In the genomic region with DNA sequence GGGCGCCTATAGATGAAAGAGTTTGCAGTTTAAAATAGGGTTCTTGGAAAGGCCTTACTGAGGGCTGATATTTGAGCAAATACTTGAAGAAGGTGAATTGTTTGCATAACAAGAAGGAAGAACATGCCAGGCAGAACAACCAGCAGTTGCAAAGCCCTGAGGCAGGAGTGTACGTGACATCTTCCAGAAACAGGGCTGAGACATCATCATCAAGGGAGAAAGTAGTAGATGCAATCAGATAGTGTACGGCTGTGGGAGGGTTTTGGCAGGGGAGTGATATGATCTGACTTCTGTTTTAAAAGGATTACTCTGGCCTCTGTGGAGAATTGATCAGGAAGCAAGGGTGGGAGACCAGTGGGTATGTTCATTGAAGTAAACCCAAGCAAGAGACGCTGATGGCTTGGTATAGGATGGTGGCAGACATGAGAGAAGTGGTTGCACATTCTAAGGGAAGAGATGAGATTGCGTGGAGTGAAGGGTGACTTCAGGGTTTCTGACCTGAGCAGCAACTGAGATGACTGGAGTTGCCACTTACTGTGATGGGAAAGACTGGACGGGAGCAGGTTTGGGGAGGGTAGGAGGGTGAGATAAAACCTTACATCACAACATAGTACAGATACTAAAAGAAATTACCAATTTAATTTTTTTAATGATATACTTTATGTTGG, we compare ENCODE assay signal across 1 cellular context.
TF ChIP-seq lines count a peak whose summit lies in the region.

No MANE protein-coding gene starts in this region.

TF ChIP-seq in WTC11, 78 proteins besides CTCF, POLR2A, EP300 and RAD21:
- no peak for TF ChIP-seq CREB1 (CRISPR knock-in tag; IDR thresholded peaks at IDR 0.05)
- no peak for TF ChIP-seq GRHL2 (CRISPR knock-in tag; IDR thresholded peaks at IDR 0.05; ENCODE audit: insufficient replicate concordance, severe bottlenecking)
- no peak for TF ChIP-seq IRF2 (CRISPR knock-in tag; IDR thresholded peaks at IDR 0.05; ENCODE audit: borderline replicate concordance, low read depth)
- TF ChIP-seq, protein P1, sequence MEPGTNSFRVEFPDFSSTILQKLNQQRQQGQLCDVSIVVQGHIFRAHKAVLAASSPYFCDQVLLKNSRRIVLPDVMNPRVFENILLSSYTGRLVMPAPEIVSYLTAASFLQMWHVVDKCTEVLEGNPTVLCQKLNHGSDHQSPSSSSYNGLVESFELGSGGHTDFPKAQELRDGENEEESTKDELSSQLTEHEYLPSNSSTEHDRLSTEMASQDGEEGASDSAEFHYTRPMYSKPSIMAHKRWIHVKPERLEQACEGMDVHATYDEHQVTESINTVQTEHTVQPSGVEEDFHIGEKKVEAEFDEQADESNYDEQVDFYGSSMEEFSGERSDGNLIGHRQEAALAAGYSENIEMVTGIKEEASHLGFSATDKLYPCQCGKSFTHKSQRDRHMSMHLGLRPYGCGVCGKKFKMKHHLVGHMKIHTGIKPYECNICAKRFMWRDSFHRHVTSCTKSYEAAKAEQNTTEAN (CRISPR knock-in tag; IDR thresholded peaks at IDR 0.05): no peak
- TF ChIP-seq NFYB (CRISPR knock-in tag; conservative IDR thresholded peaks at IDR 0.05; ENCODE audit: low read depth): no peak
- no peak for TF ChIP-seq ZNF219 (CRISPR knock-in tag; IDR thresholded peaks at IDR 0.05; ENCODE audit: borderline replicate concordance)
- TF ChIP-seq ETV6 (CRISPR knock-in tag; IDR thresholded peaks at IDR 0.05): no peak
- TF ChIP-seq, protein P2, sequence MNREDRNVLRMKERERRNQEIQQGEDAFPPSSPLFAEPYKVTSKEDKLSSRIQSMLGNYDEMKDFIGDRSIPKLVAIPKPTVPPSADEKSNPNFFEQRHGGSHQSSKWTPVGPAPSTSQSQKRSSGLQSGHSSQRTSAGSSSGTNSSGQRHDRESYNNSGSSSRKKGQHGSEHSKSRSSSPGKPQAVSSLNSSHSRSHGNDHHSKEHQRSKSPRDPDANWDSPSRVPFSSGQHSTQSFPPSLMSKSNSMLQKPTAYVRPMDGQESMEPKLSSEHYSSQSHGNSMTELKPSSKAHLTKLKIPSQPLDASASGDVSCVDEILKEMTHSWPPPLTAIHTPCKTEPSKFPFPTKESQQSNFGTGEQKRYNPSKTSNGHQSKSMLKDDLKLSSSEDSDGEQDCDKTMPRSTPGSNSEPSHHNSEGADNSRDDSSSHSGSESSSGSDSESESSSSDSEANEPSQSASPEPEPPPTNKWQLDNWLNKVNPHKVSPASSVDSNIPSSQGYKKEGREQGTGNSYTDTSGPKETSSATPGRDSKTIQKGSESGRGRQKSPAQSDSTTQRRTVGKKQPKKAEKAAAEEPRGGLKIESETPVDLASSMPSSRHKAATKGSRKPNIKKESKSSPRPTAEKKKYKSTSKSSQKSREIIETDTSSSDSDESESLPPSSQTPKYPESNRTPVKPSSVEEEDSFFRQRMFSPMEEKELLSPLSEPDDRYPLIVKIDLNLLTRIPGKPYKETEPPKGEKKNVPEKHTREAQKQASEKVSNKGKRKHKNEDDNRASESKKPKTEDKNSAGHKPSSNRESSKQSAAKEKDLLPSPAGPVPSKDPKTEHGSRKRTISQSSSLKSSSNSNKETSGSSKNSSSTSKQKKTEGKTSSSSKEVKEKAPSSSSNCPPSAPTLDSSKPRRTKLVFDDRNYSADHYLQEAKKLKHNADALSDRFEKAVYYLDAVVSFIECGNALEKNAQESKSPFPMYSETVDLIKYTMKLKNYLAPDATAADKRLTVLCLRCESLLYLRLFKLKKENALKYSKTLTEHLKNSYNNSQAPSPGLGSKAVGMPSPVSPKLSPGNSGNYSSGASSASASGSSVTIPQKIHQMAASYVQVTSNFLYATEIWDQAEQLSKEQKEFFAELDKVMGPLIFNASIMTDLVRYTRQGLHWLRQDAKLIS (CRISPR knock-in tag; IDR thresholded peaks at IDR 0.05; ENCODE audit: borderline replicate concordance): no peak
- TF ChIP-seq RELA (CRISPR knock-in tag; IDR thresholded peaks at IDR 0.05; ENCODE audit: borderline replicate concordance): no peak
- no peak for TF ChIP-seq ZBTB21 (CRISPR knock-in tag; IDR thresholded peaks at IDR 0.05; ENCODE audit: borderline replicate concordance)
- no peak for TF ChIP-seq NFATC4 (CRISPR knock-in tag; IDR thresholded peaks at IDR 0.05)
- TF ChIP-seq, protein P3, sequence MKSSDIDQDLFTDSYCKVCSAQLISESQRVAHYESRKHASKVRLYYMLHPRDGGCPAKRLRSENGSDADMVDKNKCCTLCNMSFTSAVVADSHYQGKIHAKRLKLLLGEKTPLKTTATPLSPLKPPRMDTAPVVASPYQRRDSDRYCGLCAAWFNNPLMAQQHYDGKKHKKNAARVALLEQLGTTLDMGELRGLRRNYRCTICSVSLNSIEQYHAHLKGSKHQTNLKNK (CRISPR knock-in tag; IDR thresholded peaks at IDR 0.05): no peak
- TF ChIP-seq, protein P4, sequence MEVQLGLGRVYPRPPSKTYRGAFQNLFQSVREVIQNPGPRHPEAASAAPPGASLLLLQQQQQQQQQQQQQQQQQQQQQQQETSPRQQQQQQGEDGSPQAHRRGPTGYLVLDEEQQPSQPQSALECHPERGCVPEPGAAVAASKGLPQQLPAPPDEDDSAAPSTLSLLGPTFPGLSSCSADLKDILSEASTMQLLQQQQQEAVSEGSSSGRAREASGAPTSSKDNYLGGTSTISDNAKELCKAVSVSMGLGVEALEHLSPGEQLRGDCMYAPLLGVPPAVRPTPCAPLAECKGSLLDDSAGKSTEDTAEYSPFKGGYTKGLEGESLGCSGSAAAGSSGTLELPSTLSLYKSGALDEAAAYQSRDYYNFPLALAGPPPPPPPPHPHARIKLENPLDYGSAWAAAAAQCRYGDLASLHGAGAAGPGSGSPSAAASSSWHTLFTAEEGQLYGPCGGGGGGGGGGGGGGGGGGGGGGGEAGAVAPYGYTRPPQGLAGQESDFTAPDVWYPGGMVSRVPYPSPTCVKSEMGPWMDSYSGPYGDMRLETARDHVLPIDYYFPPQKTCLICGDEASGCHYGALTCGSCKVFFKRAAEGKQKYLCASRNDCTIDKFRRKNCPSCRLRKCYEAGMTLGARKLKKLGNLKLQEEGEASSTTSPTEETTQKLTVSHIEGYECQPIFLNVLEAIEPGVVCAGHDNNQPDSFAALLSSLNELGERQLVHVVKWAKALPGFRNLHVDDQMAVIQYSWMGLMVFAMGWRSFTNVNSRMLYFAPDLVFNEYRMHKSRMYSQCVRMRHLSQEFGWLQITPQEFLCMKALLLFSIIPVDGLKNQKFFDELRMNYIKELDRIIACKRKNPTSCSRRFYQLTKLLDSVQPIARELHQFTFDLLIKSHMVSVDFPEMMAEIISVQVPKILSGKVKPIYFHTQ (CRISPR knock-in tag; IDR thresholded peaks at IDR 0.05): no peak
- TF ChIP-seq ZNF671 (CRISPR knock-in tag; IDR thresholded peaks at IDR 0.05): no peak
- TF ChIP-seq, protein P5, sequence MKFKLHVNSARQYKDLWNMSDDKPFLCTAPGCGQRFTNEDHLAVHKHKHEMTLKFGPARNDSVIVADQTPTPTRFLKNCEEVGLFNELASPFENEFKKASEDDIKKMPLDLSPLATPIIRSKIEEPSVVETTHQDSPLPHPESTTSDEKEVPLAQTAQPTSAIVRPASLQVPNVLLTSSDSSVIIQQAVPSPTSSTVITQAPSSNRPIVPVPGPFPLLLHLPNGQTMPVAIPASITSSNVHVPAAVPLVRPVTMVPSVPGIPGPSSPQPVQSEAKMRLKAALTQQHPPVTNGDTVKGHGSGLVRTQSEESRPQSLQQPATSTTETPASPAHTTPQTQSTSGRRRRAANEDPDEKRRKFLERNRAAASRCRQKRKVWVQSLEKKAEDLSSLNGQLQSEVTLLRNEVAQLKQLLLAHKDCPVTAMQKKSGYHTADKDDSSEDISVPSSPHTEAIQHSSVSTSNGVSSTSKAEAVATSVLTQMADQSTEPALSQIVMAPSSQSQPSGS (CRISPR knock-in tag; IDR thresholded peaks at IDR 0.05; ENCODE audit: borderline replicate concordance, low read depth): no peak
- TF ChIP-seq, protein P6, sequence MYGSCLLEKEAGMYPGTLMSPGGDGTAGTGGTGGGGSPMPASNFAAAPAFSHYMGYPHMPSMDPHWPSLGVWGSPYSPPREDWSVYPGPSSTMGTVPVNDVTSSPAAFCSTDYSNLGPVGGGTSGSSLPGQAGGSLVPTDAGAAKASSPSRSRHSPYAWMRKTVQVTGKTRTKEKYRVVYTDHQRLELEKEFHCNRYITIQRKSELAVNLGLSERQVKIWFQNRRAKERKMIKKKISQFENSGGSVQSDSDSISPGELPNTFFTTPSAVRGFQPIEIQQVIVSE (CRISPR knock-in tag; IDR thresholded peaks at IDR 0.05; ENCODE audit: borderline replicate concordance): no peak
- no peak for TF ChIP-seq ZNF121 (CRISPR knock-in tag; IDR thresholded peaks at IDR 0.05)
- TF ChIP-seq, protein P7, sequence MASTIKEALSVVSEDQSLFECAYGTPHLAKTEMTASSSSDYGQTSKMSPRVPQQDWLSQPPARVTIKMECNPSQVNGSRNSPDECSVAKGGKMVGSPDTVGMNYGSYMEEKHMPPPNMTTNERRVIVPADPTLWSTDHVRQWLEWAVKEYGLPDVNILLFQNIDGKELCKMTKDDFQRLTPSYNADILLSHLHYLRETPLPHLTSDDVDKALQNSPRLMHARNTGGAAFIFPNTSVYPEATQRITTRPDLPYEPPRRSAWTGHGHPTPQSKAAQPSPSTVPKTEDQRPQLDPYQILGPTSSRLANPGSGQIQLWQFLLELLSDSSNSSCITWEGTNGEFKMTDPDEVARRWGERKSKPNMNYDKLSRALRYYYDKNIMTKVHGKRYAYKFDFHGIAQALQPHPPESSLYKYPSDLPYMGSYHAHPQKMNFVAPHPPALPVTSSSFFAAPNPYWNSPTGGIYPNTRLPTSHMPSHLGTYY (CRISPR knock-in tag; IDR thresholded peaks at IDR 0.05): no peak
